ENCODE assay signal across 9 cellular contexts in genomic region chr6:113414511-113414910, GRCh38.
A peak's percentile ranks its signal among the peaks of the same experiment; 100 is the strongest.
DNase-seq lines count a peak whose midpoint lies in the region; ATAC-seq, FAIRE-seq and TF ChIP-seq lines count a peak whose summit lies in the region.
"Had no signal": no experiment of that assay in that cellular context is flagged by ENCODE, and none has a peak within 500 bp of the region (broad histone marks: within the 10 kb centered on the region; RNA-seq: fewer than 3 reads in every experiment).

No MANE protein-coding gene starts in this region.

- no peaks in the 10 kb centered on the region for H3K36me3 Mint-ChIP-seq in activated CD8-positive, alpha-beta memory T cell treated with anti-CD3 and anti-CD28 coated beads, Interleukin-2, amount 10 ng/mL, durations not matched to agents 7 days and 5 days
- H3K36me3 Mint-ChIP-seq: activated naive CD8-positive, alpha-beta T cell treated with anti-CD3 and anti-CD28 coated beads, Interleukin-2, amount 10 ng/mL, durations not matched to agents 7 days and 5 days had no signal

- DNase-seq in NCI-H1105 (lab: John Stamatoyannopoulos, UW): peak; percentile 18
- DNase-seq in bronchial epithelial cell (ENCODE audit: low read depth): peak; percentile 84
- no peak for DNase-seq in lower lobe of right lung
- DNase-seq in NCI-H1436 treated with DMSO at 0.1 percent for 48 hours (lab: John Stamatoyannopoulos, UW): no peak
- no peak for DNase-seq in activated CD8-positive, alpha-beta memory T cell treated with anti-CD3 and anti-CD28 coated beads, Interleukin-2, amount 10 ng/mL, durations not matched to agents 7 days and 5 days
- no peak for DNase-seq in ecto neural progenitor cell (ENCODE audit: low spot score)
- no peak for DNase-seq in activated CD4-positive, alpha-beta T cell treated with anti-CD3 and anti-CD28 coated beads for 4 hours
- DNase-seq: activated naive CD8-positive, alpha-beta T cell treated with anti-CD3 and anti-CD28 coated beads, Interleukin-2, amount 10 ng/mL, durations not matched to agents 7 days and 5 days had no signal

- H3K4me1 ChIP-seq in lower lobe of right lung: peaks cover 6% of the 10 kb centered on the region

- no peaks in the 10 kb centered on the region for H3K9me3 Mint-ChIP-seq in activated CD8-positive, alpha-beta memory T cell treated with anti-CD3 and anti-CD28 coated beads, Interleukin-2, amount 10 ng/mL, durations not matched to agents 7 days and 5 days (ENCODE audit: low read depth)
- H3K9me3 Mint-ChIP-seq: activated naive CD8-positive, alpha-beta T cell treated with anti-CD3 and anti-CD28 coated beads, Interleukin-2, amount 10 ng/mL, durations not matched to agents 7 days and 5 days had no signal

- TF ChIP-seq CTCF in C4-2B (conservative IDR thresholded peaks at IDR 0.05): peak; percentile 55
- peak; percentile 68 for TF ChIP-seq CTCF in bronchial epithelial cell (IDR thresholded peaks at IDR 0.05; ENCODE audit: insufficient read depth, low read length, severe bottlenecking)
- peak; percentile 45 for TF ChIP-seq CTCF in lower lobe of right lung (IDR thresholded peaks at IDR 0.05)

- no peak overlapping the region for H3K27ac Mint-ChIP-seq in activated CD8-positive, alpha-beta memory T cell treated with anti-CD3 and anti-CD28 coated beads, Interleukin-2, amount 10 ng/mL, durations not matched to agents 7 days and 5 days
- H3K27ac Mint-ChIP-seq: activated naive CD8-positive, alpha-beta T cell treated with anti-CD3 and anti-CD28 coated beads, Interleukin-2, amount 10 ng/mL, durations not matched to agents 7 days and 5 days had no signal

- CTCF ChIA-PET in activated CD8-positive, alpha-beta memory T cell treated with anti-CD3 and anti-CD28 coated beads, Interleukin-2, amount 10 ng/mL, durations not matched to agents 7 days and 5 days (lab: Charles Lee): no interaction called here

- H3K9me3 ChIP-seq in lower lobe of right lung: no peaks in the 10 kb centered on the region

- peak in 1 of 2 donors; percentile 62 for ATAC-seq in lower lobe of right lung
- no peak for ATAC-seq in activated CD8-positive, alpha-beta memory T cell treated with anti-CD3 and anti-CD28 coated beads, Interleukin-2, amount 10 ng/mL, durations not matched to agents 7 days and 5 days

- H3K36me3 ChIP-seq in bronchial epithelial cell (ENCODE audit: control insufficient read depth, insufficient read depth, low read length): no peaks in the 10 kb centered on the region
- H3K36me3 ChIP-seq in lower lobe of right lung: no peaks in the 10 kb centered on the region

- no peak for FAIRE-seq in bronchial epithelial cell (lab: Jason Lieb, UNC)

- no peaks in the 10 kb centered on the region for H3K27me3 Mint-ChIP-seq in activated CD8-positive, alpha-beta memory T cell treated with anti-CD3 and anti-CD28 coated beads, Interleukin-2, amount 10 ng/mL, durations not matched to agents 7 days and 5 days
- H3K27me3 Mint-ChIP-seq: activated naive CD8-positive, alpha-beta T cell treated with anti-CD3 and anti-CD28 coated beads, Interleukin-2, amount 10 ng/mL, durations not matched to agents 7 days and 5 days had no signal

- H3K4me1 Mint-ChIP-seq in activated CD8-positive, alpha-beta memory T cell treated with anti-CD3 and anti-CD28 coated beads, Interleukin-2, amount 10 ng/mL, durations not matched to agents 7 days and 5 days: no peaks in the 10 kb centered on the region
- H3K4me1 Mint-ChIP-seq: activated naive CD8-positive, alpha-beta T cell treated with anti-CD3 and anti-CD28 coated beads, Interleukin-2, amount 10 ng/mL, durations not matched to agents 7 days and 5 days had no signal

- no peak overlapping the region for H3K4me3 ChIP-seq in bronchial epithelial cell (ENCODE audit: low read depth, low read length)
- no peak overlapping the region for H3K4me3 ChIP-seq in lower lobe of right lung

- H3K27ac ChIP-seq in C4-2B: no peak overlapping the region
- H3K27ac ChIP-seq in lower lobe of right lung: no peak overlapping the region

- intact Hi-C loops in lower lobe of right lung (cut with DNase I): no loop called here

- no peak overlapping the region for H3K4me3 Mint-ChIP-seq in activated CD8-positive, alpha-beta memory T cell treated with anti-CD3 and anti-CD28 coated beads, Interleukin-2, amount 10 ng/mL, durations not matched to agents 7 days and 5 days
- H3K4me3 Mint-ChIP-seq: activated naive CD8-positive, alpha-beta T cell treated with anti-CD3 and anti-CD28 coated beads, Interleukin-2, amount 10 ng/mL, durations not matched to agents 7 days and 5 days had no signal

- H3K27me3 ChIP-seq in bronchial epithelial cell (ENCODE audit: control insufficient read depth, insufficient read depth, low read length) (no peaks in the 10 kb centered on the region), lower lobe of right lung (ENCODE audit: low read depth) (no peaks in the 10 kb centered on the region)

Comparison
In these comparisons a context has a peak if more than half of its experiments do, and no peak if none do; other contexts are left out.
1. DNase-seq: peak in NCI-H1105 (single experiment) and bronchial epithelial cell (single experiment); none in lower lobe of right lung (single experiment), NCI-H1436 treated with DMSO at 0.1 percent for 48 hours (single experiment), activated CD8-positive, alpha-beta memory T cell treated with anti-CD3 and anti-CD28 coated beads, Interleukin-2, amount 10 ng/mL, durations not matched to agents 7 days and 5 days (single experiment), ecto neural progenitor cell (single experiment) and activated CD4-positive, alpha-beta T cell treated with anti-CD3 and anti-CD28 coated beads for 4 hours (0 of 2).
2. Peak in every context shown above with its lines, with median percentiles within 50 percentile points of each other: CTCF ChIP-seq.